In the genomic region with DNA sequence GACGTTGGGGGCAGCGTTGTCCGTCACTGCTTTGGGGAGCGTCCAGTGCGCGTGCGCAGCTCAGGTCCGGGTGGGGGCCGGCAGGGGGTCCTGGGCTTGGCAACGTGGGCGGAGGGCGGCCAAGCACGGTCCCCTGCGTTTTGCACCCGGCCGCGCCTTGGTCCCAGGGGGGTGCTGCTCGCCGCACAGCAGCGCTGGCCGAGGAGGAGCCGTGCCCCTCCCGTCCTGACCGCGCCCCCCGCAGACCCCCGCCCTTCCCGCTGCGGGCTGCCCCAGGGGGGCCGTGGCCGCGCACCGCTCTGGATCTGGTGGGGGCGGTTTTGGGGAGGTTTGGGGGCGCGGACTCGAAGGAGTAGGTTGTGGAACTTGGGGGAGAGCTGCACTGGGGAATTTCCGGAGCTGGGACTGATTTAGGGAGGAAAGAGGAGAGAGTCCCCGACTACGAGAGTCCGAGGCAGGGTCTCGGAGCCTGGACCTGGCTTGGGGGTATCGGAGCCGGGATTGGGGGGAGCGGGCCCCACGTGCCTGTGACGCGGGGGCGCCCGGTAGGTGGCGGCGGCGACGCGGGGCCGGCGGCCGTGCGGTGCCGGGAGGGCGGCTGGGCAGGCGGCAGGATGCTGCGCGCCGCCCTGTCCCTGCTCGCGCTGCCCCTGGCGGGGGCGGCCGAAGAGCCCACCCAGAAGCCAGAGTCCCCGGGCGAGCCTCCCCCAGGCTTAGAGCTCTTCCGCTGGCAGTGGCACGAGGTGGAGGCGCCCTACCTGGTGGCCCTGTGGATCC, we compare ENCODE assay signal across 2 cellular contexts.
TF ChIP-seq lines count a peak whose summit lies in the region.

A gene with protein sequence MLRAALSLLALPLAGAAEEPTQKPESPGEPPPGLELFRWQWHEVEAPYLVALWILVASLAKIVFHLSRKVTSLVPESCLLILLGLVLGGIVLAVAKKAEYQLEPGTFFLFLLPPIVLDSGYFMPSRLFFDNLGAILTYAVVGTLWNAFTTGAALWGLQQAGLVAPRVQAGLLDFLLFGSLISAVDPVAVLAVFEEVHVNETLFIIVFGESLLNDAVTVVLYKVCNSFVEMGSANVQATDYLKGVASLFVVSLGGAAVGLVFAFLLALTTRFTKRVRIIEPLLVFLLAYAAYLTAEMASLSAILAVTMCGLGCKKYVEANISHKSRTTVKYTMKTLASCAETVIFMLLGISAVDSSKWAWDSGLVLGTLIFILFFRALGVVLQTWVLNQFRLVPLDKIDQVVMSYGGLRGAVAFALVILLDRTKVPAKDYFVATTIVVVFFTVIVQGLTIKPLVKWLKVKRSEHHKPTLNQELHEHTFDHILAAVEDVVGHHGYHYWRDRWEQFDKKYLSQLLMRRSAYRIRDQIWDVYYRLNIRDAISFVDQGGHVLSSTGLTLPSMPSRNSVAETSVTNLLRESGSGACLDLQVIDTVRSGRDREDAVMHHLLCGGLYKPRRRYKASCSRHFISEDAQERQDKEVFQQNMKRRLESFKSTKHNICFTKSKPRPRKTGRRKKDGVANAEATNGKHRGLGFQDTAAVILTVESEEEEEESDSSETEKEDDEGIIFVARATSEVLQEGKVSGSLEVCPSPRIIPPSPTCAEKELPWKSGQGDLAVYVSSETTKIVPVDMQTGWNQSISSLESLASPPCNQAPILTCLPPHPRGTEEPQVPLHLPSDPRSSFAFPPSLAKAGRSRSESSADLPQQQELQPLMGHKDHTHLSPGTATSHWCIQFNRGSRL (plus strand): TSS at position 579 of the 777 bp plus-strand sequence. CDS start 36 bp downstream, at position 615.

TF ChIP-seq in SK-N-SH, 30 proteins besides CTCF, POLR2A, EP300 and RAD21:
- TF ChIP-seq GABPA (IDR thresholded peaks at IDR 0.05; ENCODE audit: low read depth) (no peak), SMC3 (IDR thresholded peaks at IDR 0.05; ENCODE audit: low read depth, low read length) (no peak), FOXJ3 (CRISPR knock-in tag; IDR thresholded peaks at IDR 0.05) (no peak), EZH2phosphoT487 (IDR thresholded peaks at IDR 0.05; ENCODE audit: borderline replicate concordance, low read depth) (no peak), POLR2AphosphoS5 (IDR thresholded peaks at IDR 0.05; ENCODE audit: low read depth, low read length) (no peak), RCOR1 (IDR thresholded peaks at IDR 0.05; ENCODE audit: low read length) (no peak), ELF1 (IDR thresholded peaks at IDR 0.05) (no peak), NFIC (IDR thresholded peaks at IDR 0.05; ENCODE audit: borderline replicate concordance) (no peak), NRF1 (IDR thresholded peaks at IDR 0.05; ENCODE audit: low read depth, low read length) (peak; percentile 72), YY1 (IDR thresholded peaks at IDR 0.05; ENCODE audit: low read depth) (no peak), MXI1 (IDR thresholded peaks at IDR 0.05; ENCODE audit: low read depth, low read length) (peak; percentile 76; the same call in 1 of the 2 replicates)
- TF ChIP-seq, protein P1, sequence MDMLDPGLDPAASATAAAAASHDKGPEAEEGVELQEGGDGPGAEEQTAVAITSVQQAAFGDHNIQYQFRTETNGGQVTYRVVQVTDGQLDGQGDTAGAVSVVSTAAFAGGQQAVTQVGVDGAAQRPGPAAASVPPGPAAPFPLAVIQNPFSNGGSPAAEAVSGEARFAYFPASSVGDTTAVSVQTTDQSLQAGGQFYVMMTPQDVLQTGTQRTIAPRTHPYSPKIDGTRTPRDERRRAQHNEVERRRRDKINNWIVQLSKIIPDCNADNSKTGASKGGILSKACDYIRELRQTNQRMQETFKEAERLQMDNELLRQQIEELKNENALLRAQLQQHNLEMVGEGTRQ (IDR thresholded peaks at IDR 0.05; ENCODE audit: borderline replicate concordance, low read depth, low read length) = no peak
- TF ChIP-seq, protein P2, sequence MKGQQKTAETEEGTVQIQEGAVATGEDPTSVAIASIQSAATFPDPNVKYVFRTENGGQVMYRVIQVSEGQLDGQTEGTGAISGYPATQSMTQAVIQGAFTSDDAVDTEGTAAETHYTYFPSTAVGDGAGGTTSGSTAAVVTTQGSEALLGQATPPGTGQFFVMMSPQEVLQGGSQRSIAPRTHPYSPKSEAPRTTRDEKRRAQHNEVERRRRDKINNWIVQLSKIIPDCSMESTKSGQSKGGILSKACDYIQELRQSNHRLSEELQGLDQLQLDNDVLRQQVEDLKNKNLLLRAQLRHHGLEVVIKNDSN (IDR thresholded peaks at IDR 0.05; ENCODE audit: borderline replicate concordance, low read depth) = peak; percentile 53; the same call in 1 of the 2 replicates

TF ChIP-seq in SK-N-SH treated with all-trans-retinoic acid at 6 μM for 48 hours, 23 proteins besides CTCF, POLR2A, EP300 and RAD21:
- TF ChIP-seq GLIS3 (CRISPR knock-in tag; IDR thresholded peaks at IDR 0.05) (no peak), TOX (CRISPR knock-in tag; IDR thresholded peaks at IDR 0.05; ENCODE audit: borderline replicate concordance) (no peak), ZFP3 (CRISPR knock-in tag; IDR thresholded peaks at IDR 0.05) (no peak), ESRRG (CRISPR knock-in tag; IDR thresholded peaks at IDR 0.05) (no peak)
